Comparison of ENCODE assay signal across 12 cellular contexts in genomic region chr9:92740015-92740408, GRCh38. TPM values are rescaled to one million over a fixed set of nuclear protein-coding genes. Genes with fewer than 3 reads are reported as not detected.
DNase-seq lines count a peak whose midpoint lies in the region; ATAC-seq and TF ChIP-seq lines count a peak whose summit lies in the region.
"Had no signal": no experiment of that assay in that cellular context is flagged by ENCODE, and none has a peak within 500 bp of the region (broad histone marks: within the 10 kb centered on the region; RNA-seq: fewer than 3 reads in every experiment).

No MANE protein-coding gene starts in this region.

- WGBS in mammary epithelial cell (ENCODE audit: low coverage, missing lambda C conversion rate) = 100% methylated on average over 3 of the region's 3 CpGs
- WGBS in upper lobe of left lung, 2 donors = 37 to 48% methylated on average over 3 of the region's 3 CpGs

- peaks cover 99% of the 10 kb centered on the region for H3K79me2 ChIP-seq in mammary epithelial cell (ENCODE audit: insufficient read depth, low read length)

- H3K4me2 ChIP-seq in mammary epithelial cell (ENCODE audit: insufficient read depth, low read depth, low read length) = no peak overlapping the region

- H3K27ac Mint-ChIP-seq in MCF 10A (ENCODE audit: low read depth, unreplicated experiment) = peak overlapping the region; percentile 70

- dilution Hi-C loops in mammary epithelial cell (cut with HindIII; ENCODE audit: low sequenced_read_pairs) = no loop called here

- no peak overlapping the region for H3K4me3 ChIP-seq in mammary epithelial cell (replicated peaks in 1 of 3; ENCODE audit: insufficient read depth in 1 of 3, low read depth in 2 of 3, low read length in 3 of 3)
- H3K4me3 ChIP-seq in mononuclear cell (ENCODE audit: low read length) = peak overlapping the region; percentile 16
- peak overlapping the region in 3 of 4 donors; percentile 5 to 15 (median 5) for H3K4me3 ChIP-seq in upper lobe of left lung
- H3K4me3 ChIP-seq: vagina had no signal

- H3K36me3 ChIP-seq in mammary epithelial cell (ENCODE audit: insufficient read depth, low read length) (no peaks in the 10 kb centered on the region), upper lobe of left lung (no peaks in the 10 kb centered on the region)
- H3K36me3 ChIP-seq: vagina had no signal

- in situ Hi-C loops in mammary epithelial cell (cut with MboI; ENCODE audit: low sequenced_read_pairs in 2 of 2) = no loop called here

- TF ChIP-seq CTCF in MCF 10A (IDR thresholded peaks at IDR 0.05; ENCODE audit: unreplicated experiment) (no peak), mammary epithelial cell (conservative IDR thresholded peaks at IDR 0.05 in 1 of 2, IDR thresholded peaks at IDR 0.05 in 1 of 2; ENCODE audit: extremely low read depth in 1 of 2, insufficient read depth in 1 of 2, low read depth in 1 of 2, low read length in 2 of 2) (no peak), upper lobe of left lung (IDR thresholded peaks at IDR 0.05) (no peak)

- H3K4me1 ChIP-seq in mammary epithelial cell (ENCODE audit: insufficient read depth, low read length) (peaks cover 60% of the 10 kb centered on the region), mononuclear cell (ENCODE audit: insufficient read depth, low read length) (peaks cover 76% of the 10 kb centered on the region), upper lobe of left lung (peaks cover 38 to 90% (median 68%) of the 10 kb centered on the region in 4 donors)

- H3K27me3 ChIP-seq in mammary epithelial cell (ENCODE audit: insufficient read depth, low read length) (no peaks in the 10 kb centered on the region), mononuclear cell (ENCODE audit: insufficient read depth, low read length) (no peaks in the 10 kb centered on the region), upper lobe of left lung (no peaks in the 10 kb centered on the region)
- H3K27me3 ChIP-seq: vagina had no signal

- BruUV-seq in MCF 10A (replicated peaks; lab: Mats Ljungman, UMichigan) (no TSS peak), mammary epithelial cell (replicated peaks; lab: Mats Ljungman, UMichigan) (no TSS peak)

- no peak overlapping the region for H2AFZ ChIP-seq in mammary epithelial cell (ENCODE audit: low read depth, low read length)

- POLR2A ChIA-PET in MCF 10A (lab: Yijun Ruan, JAX) = no interaction called here

- H3K36me3 Mint-ChIP-seq in MCF 10A (ENCODE audit: insufficient read depth, unreplicated experiment) = peaks cover 6% of the 10 kb centered on the region

- peaks cover 2% of the 10 kb centered on the region for H4K20me1 ChIP-seq in mammary epithelial cell (ENCODE audit: insufficient read depth, low read length)

- peaks cover 6% of the 10 kb centered on the region for H3K9me3 Mint-ChIP-seq in MCF 10A (ENCODE audit: unreplicated experiment)

- TF ChIP-seq POLR2A in upper lobe of left lung (IDR thresholded peaks at IDR 0.05) = no peak

- no peak overlapping the region for H3K4me3 Mint-ChIP-seq in MCF 10A (ENCODE audit: unreplicated experiment)

- H3K27me3 Mint-ChIP-seq in MCF 10A (ENCODE audit: insufficient read depth, unreplicated experiment) = no peaks in the 10 kb centered on the region

- H3K9ac ChIP-seq in mammary epithelial cell (ENCODE audit: insufficient read depth, low read length) = no peak overlapping the region

- peak in 1 of 4 donors; percentile 15 for TF ChIP-seq EP300 in upper lobe of left lung (IDR thresholded peaks at IDR 0.05)

- DNase-seq in MCF 10A (ENCODE audit: unreplicated experiment) = no peak
- no peak for DNase-seq in mammary epithelial cell
- no peak for DNase-seq in upper lobe of left lung
- DNase-seq in SIG-M5 treated with dmso at 0.1 percent for 504 hours (lab: John Stamatoyannopoulos, UW; ENCODE audit: unreplicated experiment) = no peak
- no peak for DNase-seq in HUDEP-2 (lab: John Stamatoyannopoulos, UW; ENCODE audit: unreplicated experiment in 76 of 76)
- DNase-seq: activated naive CD4-positive, alpha-beta T cell treated with anti-CD3 and anti-CD28 coated beads, Interleukin-2, amount 50 U/mL, for 16 hours; NCI-H748 treated with DMSO at 0.1 percent for 48 hours; stimulated activated CD4-positive, alpha-beta T cell treated with anti-CD3 and anti-CD28 coated beads, Interleukin-2, amount 100 ng/mL, for 48 hours had no signal

- intact Hi-C loops in MCF 10A (cut with micrococcal nuclease) (no loop called here), mammary epithelial cell (cut with micrococcal nuclease) (no loop called here)

- CTCF ChIA-PET in MCF 10A (lab: Yijun Ruan, JAX) (no interaction called here), mammary epithelial cell (lab: Charles Lee; ENCODE audit: low non-redundant PET) (no interaction called here)

- ATAC-seq in upper lobe of left lung (ENCODE audit: low FRiP score in 2 of 2) (peak in 1 of 2 donors; percentile 48), GM19324 (IDR thresholded peaks at IDR 0.05; ENCODE audit: low FRiP score, unreplicated experiment) (no peak)

- H3K9me3 ChIP-seq in mammary epithelial cell (replicated peaks; ENCODE audit: insufficient read depth, low read length) (no peaks in the 10 kb centered on the region), mononuclear cell (ENCODE audit: low read depth, low read length) (no peaks in the 10 kb centered on the region), upper lobe of left lung (no peaks in the 10 kb centered on the region)
- H3K9me3 ChIP-seq: vagina had no signal

- peaks cover 31% of the 10 kb centered on the region for H3K4me1 Mint-ChIP-seq in MCF 10A (ENCODE audit: insufficient read depth, unreplicated experiment)

- H3K27ac ChIP-seq in mammary epithelial cell (ENCODE audit: insufficient read depth, low read depth, low read length) (no peak overlapping the region), cingulate gyrus (ENCODE audit: low read depth, low read length) (peak overlapping the region; percentile 39), upper lobe of left lung (peak overlapping the region; percentile 65 to 76 (median 72))
- H3K27ac ChIP-seq: vagina had no signal

RNA-seq across cellular contexts. Expression of gene BICD2, which starts 24.6 kb away (rescaled TPM):
- total RNA-seq in MCF 10A (2022) = 23.1 and 23.5 TPM in 2 replicates
- total RNA-seq in mammary epithelial cell = 10 to 100 TPM; 57.6 to 98.9 TPM
- polyA plus RNA-seq in mammary epithelial cell = 15.2 TPM
- polyA minus RNA-seq in mammary epithelial cell = 26.5 TPM
- 27.9 TPM for total RNA-seq in mononuclear cell
- 10 to 100 TPM; 33.8 to 50.1 (median 45.1) TPM for total RNA-seq in upper lobe of left lung

Comparison
In these comparisons a context has a peak if more than half of its experiments do, and no peak if none do; other contexts are left out.
1. H3K4me3 ChIP-seq: peak in mononuclear cell (single experiment) and upper lobe of left lung (3 of 4); none in mammary epithelial cell (0 of 3).